ENCODE assay signal across 7 cellular contexts in genomic region chr12:96986883-96987523, GRCh38.
DNase-seq lines count a peak whose midpoint lies in the region; ATAC-seq and TF ChIP-seq lines count a peak whose summit lies in the region.

No MANE protein-coding gene starts in this region.

- POLR2A ChIA-PET in RWPE1 (lab: Yijun Ruan, JAX; ENCODE audit: low non-redundant PET) = no interaction called here

- peak overlapping the region; percentile 19; the same call in 1 of the 2 replicates for H3K4me3 ChIP-seq in HUES48 (ENCODE audit: low read depth, low read length)

- no peaks in the 10 kb centered on the region for H3K36me3 ChIP-seq in HUES48 (ENCODE audit: control insufficient read depth, insufficient read depth, low read length)

- CTCF ChIA-PET in RWPE1 (lab: Yijun Ruan, JAX) = interaction anchor here (0.6 to 1.7 kb wide), 17 partner anchors 12 to 1410 kb away, joined by 3 to 6 read pairs (median 3); no protein-coding TSS in a partner anchor

- H3K9me3 ChIP-seq in HUES48 (ENCODE audit: control insufficient read depth, insufficient read depth, low read length) = no peaks in the 10 kb centered on the region

- H3K27me3 ChIP-seq in HUES48 (ENCODE audit: control insufficient read depth, insufficient read depth, low read length) = peaks cover 7% of the 10 kb centered on the region; the same call in 1 of the 2 replicates

- ATAC-seq in GM19463 (IDR thresholded peaks at IDR 0.05; ENCODE audit: unreplicated experiment) (no peak), GM19467 (IDR thresholded peaks at IDR 0.05; ENCODE audit: unreplicated experiment) (no peak)

- peaks cover 32% of the 10 kb centered on the region for H3K4me1 ChIP-seq in HUES48 (ENCODE audit: control insufficient read depth, insufficient read depth, low read length)

- peak overlapping the region; percentile 6; the same call in 1 of the 2 replicates for H3K9ac ChIP-seq in HUES48 (ENCODE audit: low read depth, low read length)

- TF ChIP-seq CTCF in RWPE1 (conservative IDR thresholded peaks at IDR 0.05; ENCODE audit: low read depth) = peak; percentile 55

- DNase-seq in Daoy (ENCODE audit: low read depth) = peak; percentile 33
- DNase-seq in RWPE1 (ENCODE audit: low spot score) = peak; percentile 29
- peak; percentile 46 for DNase-seq in fibroblast of peridontal ligament (ENCODE audit: extremely low read depth)
- peak; percentile 27 for DNase-seq in stimulated activated CD8-positive, alpha-beta memory T cell treated with anti-CD3 and anti-CD28 coated beads, Interleukin-4, amount 100 ng/mL, for 48 hours

- H3K27ac ChIP-seq in HUES48 (ENCODE audit: low read depth, low read length) = no peak overlapping the region
- no peak overlapping the region for H3K27ac ChIP-seq in RWPE1
